Comparison of ENCODE assay signal across 8 cellular contexts in the genomic region with DNA sequence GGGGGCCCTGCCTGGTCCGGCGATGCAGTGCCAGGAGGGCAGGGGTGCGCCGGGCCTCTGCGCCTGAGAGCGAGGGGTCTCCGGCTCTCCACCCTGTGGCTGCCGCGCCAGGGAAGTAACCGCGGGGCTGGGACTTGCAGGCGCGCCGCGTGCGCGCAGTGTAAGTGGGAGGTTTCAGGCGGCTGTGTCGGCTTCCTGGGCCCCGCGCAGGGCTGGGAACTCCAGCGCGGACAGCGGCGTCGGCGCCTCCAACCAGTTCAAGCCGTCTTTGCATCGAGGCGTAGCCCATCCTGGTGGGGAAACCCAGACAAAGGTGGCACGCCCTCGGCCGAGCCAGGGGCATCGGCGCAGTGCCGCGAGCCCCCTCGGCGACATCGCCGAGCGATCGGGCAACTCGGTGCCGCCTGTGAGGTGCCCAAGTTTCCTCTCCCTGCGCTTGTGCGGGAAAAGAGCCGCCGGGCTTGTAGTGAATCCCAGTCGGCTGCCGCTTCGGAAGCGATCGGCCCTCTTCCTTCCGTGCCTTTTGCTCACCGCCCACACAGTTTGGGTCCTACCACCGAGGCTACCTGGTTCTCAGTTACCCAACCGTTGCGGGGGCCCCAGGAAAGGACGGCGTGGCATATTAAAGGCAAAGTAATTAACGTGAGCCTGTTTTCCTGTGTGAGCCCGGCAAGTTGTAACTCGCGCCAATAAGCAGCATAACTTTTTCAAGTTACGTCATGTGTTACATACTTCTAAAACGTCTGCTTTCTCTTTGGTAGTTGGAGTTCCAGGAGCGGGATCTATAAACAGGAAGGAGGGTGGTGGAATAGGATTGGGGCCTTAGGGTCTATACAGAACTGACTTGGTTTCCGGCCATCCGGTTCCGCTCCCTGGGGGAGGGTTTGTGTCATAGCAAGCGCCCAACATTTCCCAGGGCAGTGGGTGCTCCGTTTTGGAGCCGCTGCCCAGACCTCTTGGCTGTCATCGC. TPM values are rescaled to one million over a fixed set of nuclear protein-coding genes. Genes with fewer than 3 reads are reported as not detected.
A peak's percentile ranks its signal among the peaks of the same experiment; 100 is the strongest.
DNase-seq lines count a peak whose midpoint lies in the region; ATAC-seq, FAIRE-seq and TF ChIP-seq lines count a peak whose summit lies in the region.

No MANE protein-coding gene starts in this region.

- H3K36me3 ChIP-seq in kidney (ENCODE audit: control insufficient read depth in 1 of 2, insufficient read depth in 2 of 2, low read length in 2 of 2) = no peaks in the 10 kb centered on the region

- CTCF ChIA-PET in activated B cell treated with CpG ODN at 0.5 μM for 24 hours (lab: Charles Lee) = interaction anchor here (3.9 kb wide), 1 partner anchor 162 kb away, joined by 168 read pairs; no protein-coding TSS in a partner anchor

- H3K4me1 Mint-ChIP-seq in activated B cell treated with CpG ODN at 0.5 μM for 24 hours = peaks cover 53% of the 10 kb centered on the region

- DNase-seq in GM12865 (ENCODE audit: low read depth) (peak; percentile 87), NCI-H146 (lab: John Stamatoyannopoulos, UW) (peak; percentile 75), activated B cell treated with CpG ODN at 0.5 μM for 24 hours (peak; percentile 72), caudate nucleus (lab: John Stamatoyannopoulos, UW) (peak in 38 of 61 donors; percentile 7 to 65 (median 30)), kidney (peak; percentile 92), D721Med (ENCODE audit: insufficient read length, low spot score) (no peak)
- peak; percentile 50 to 59 (median 54) for DNase-seq in stimulated activated CD4-positive, alpha-beta T cell treated with anti-CD3 and anti-CD28 coated beads, Interleukin-12 subunit alpha, Interleukin-12 subunit beta, amount 100 ng/mL, for 48 hours (ENCODE audit: low read depth in 2 of 3, low spot score in 1 of 3)

- peaks cover 3 to 10% of the 10 kb centered on the region in 2 donors for H3K4me1 ChIP-seq in kidney (ENCODE audit: control insufficient read depth in 1 of 2, insufficient read depth in 1 of 2, low read depth in 1 of 2, low read length in 2 of 2)

- POLR2A ChIA-PET in activated B cell treated with CpG ODN at 0.5 μM for 24 hours (lab: Charles Lee) = interaction anchor here (0.5 to 3.7 kb wide), 17 partner anchors 12 to 140 kb away, joined by 3 to 45 read pairs (median 6); no protein-coding TSS in a partner anchor

- no peaks in the 10 kb centered on the region for H3K9me3 Mint-ChIP-seq in activated B cell treated with CpG ODN at 0.5 μM for 24 hours

- FAIRE-seq in kidney (lab: Jason Lieb, UNC) (no peak), D721Med (lab: Jason Lieb, UNC) (no peak)

- no peaks in the 10 kb centered on the region for H3K27me3 Mint-ChIP-seq in activated B cell treated with CpG ODN at 0.5 μM for 24 hours

- H3K36me3 Mint-ChIP-seq in activated B cell treated with CpG ODN at 0.5 μM for 24 hours (ENCODE audit: low read depth) = peaks cover 17% of the 10 kb centered on the region

- intact Hi-C loops in activated B cell treated with CpG ODN at 0.5 μM for 24 hours (cut with micrococcal nuclease) = loop anchor here (1.0 to 10.0 kb wide), 10 partner anchors 24 to 1979 kb away; partner anchors contain the start of genes ESD, LCP1, RUBCNL and TSC22D1
- intact Hi-C loops in kidney (cut with DNase I) = loop anchor here (10.0 kb wide), 1 partner anchor 131 kb away; no protein-coding TSS in a partner anchor

- no peaks in the 10 kb centered on the region for H3K9me3 ChIP-seq in kidney (ENCODE audit: control insufficient read depth in 1 of 2, low read length in 2 of 2)

- H3K4me3 Mint-ChIP-seq in activated B cell treated with CpG ODN at 0.5 μM for 24 hours = peak overlapping the region; percentile 96

- peak overlapping the region; percentile 98 for H3K4me3 ChIP-seq in GM12865 (ENCODE audit: low read depth, low read length)
- H3K4me3 ChIP-seq in kidney (ENCODE audit: low read length in 2 of 2) = peak overlapping the region; percentile 73 to 89

- H3K27ac ChIP-seq in caudate nucleus (ENCODE audit: low read depth, low read length) (peak overlapping the region; percentile 61), kidney (ENCODE audit: low read depth in 2 of 2, low read length in 2 of 2) (peak overlapping the region; percentile 96 to 97)

- TF ChIP-seq CTCF in GM12865 (IDR thresholded peaks at IDR 0.05; ENCODE audit: insufficient read depth, low read depth, low read length, missing control alignments) (peak; percentile 23), activated B cell treated with CpG ODN at 0.5 μM for 24 hours (IDR thresholded peaks at IDR 0.05) (no peak), kidney (IDR thresholded peaks at IDR 0.05; ENCODE audit: borderline replicate concordance, extremely low read depth, insufficient read depth) (no peak), D721Med (IDR thresholded peaks at IDR 0.05; ENCODE audit: insufficient read depth, missing control alignments) (no peak)

- peak overlapping the region; percentile 94 for H3K27ac Mint-ChIP-seq in activated B cell treated with CpG ODN at 0.5 μM for 24 hours

- peak overlapping the region; percentile 57 to 81 for H3K9ac ChIP-seq in kidney (ENCODE audit: low read length in 2 of 2)

- ATAC-seq in HG02623 (IDR thresholded peaks at IDR 0.05; ENCODE audit: unreplicated experiment) = peak; percentile 47
- ATAC-seq in activated B cell treated with CpG ODN at 0.5 μM for 24 hours (ENCODE audit: low read depth) = peak; percentile 57

RNA-seq across cellular contexts. Expression of gene LRCH1, which starts 1.2 kb away (rescaled TPM):
- total RNA-seq in activated B cell treated with CpG ODN at 0.5 μM for 24 hours (44.0 and 46.3 TPM in 2 replicates), kidney (39.0 TPM)
- polyA plus RNA-seq in kidney (ENCODE audit: insufficient read depth, low read depth, low replicate concordance) = 10.2 TPM
